27 cellular contexts compared by ENCODE assay signal in genomic region chr2:161677634-161678033, GRCh38. TPM values are rescaled to one million over a fixed set of nuclear protein-coding genes. Genes with fewer than 3 reads are reported as not detected.
DNase-seq lines count a peak whose midpoint lies in the region; ATAC-seq, FAIRE-seq and TF ChIP-seq lines count a peak whose summit lies in the region.
"Had no signal": no experiment of that assay in that cellular context is flagged by ENCODE, and none has a peak within 500 bp of the region (broad histone marks: within the 10 kb centered on the region; RNA-seq: fewer than 3 reads in every experiment).

No MANE protein-coding gene starts in this region.

- no peak for ATAC-seq in HepG2
- ATAC-seq in right lobe of liver = no peak
- peak; percentile 68 for ATAC-seq in stimulated activated effector memory CD8-positive, alpha-beta T cell treated with anti-CD3 and anti-CD28 coated beads, Interleukin-12 subunit alpha, Interleukin-12 subunit beta, amount 100 ng/mL, for 72 hours
- ATAC-seq: A549, GM12878, HCT116 had no signal

- no peaks in the 10 kb centered on the region for H3K9me3 Mint-ChIP-seq in stimulated activated effector memory CD8-positive, alpha-beta T cell treated with anti-CD3 and anti-CD28 coated beads, Interleukin-12 subunit alpha, Interleukin-12 subunit beta, amount 100 ng/mL, for 72 hours
- H3K9me3 Mint-ChIP-seq: CD4-positive, alpha-beta T cell; CD8-positive, alpha-beta memory T cell; GM23338; H9 had no signal

- CTCF ChIA-PET in HepG2 (lab: Yijun Ruan, JAX; ENCODE audit: low intra/inter-chr PET ratio, low total read pairs) = no interaction called here

- no peak overlapping the region for H3K9ac ChIP-seq in HepG2 (ENCODE audit: insufficient read depth, low read depth, low read length)
- H3K9ac ChIP-seq: BLaER1 treated with 17β-estradiol and CSF1 and Interleukin-3, amounts not matched to agents 10 nM and 100 nM had no signal

- POLR2A ChIA-PET in HepG2 (lab: Yijun Ruan, JAX) = no interaction called here

- TF ChIP-seq EP300 in HepG2 (IDR thresholded peaks at IDR 0.05; ENCODE audit: low read depth in 2 of 2, low read length in 2 of 2) = no peak
- TF ChIP-seq EP300 in HepG2 (CRISPR knock-in tag; IDR thresholded peaks at IDR 0.05; ENCODE audit: borderline replicate concordance) = no peak

- no peaks in the 10 kb centered on the region for H3K4me1 Mint-ChIP-seq in stimulated activated effector memory CD8-positive, alpha-beta T cell treated with anti-CD3 and anti-CD28 coated beads, Interleukin-12 subunit alpha, Interleukin-12 subunit beta, amount 100 ng/mL, for 72 hours
- H3K4me1 Mint-ChIP-seq: CD14-positive monocyte; CD8-positive, alpha-beta memory T cell had no signal

- no peak for TF ChIP-seq CTCF in HepG2 (CRISPR knock-in tag; IDR thresholded peaks at IDR 0.05)
- no peak for TF ChIP-seq CTCF in right lobe of liver (IDR thresholded peaks at IDR 0.05)
- TF ChIP-seq CTCF in VCaP (conservative IDR thresholded peaks at IDR 0.05) = no peak
- no peak for TF ChIP-seq CTCF in bronchial epithelial cell (IDR thresholded peaks at IDR 0.05; ENCODE audit: insufficient read depth, low read length, severe bottlenecking)

- TF ChIP-seq POLR2A in HepG2 (IDR thresholded peaks at IDR 0.05; ENCODE audit: insufficient read depth in 1 of 2, low read depth in 2 of 2, low read length in 2 of 2) (no peak), right lobe of liver (IDR thresholded peaks at IDR 0.05) (no peak)

- no peak overlapping the region for H3K27ac Mint-ChIP-seq in stimulated activated effector memory CD8-positive, alpha-beta T cell treated with anti-CD3 and anti-CD28 coated beads, Interleukin-12 subunit alpha, Interleukin-12 subunit beta, amount 100 ng/mL, for 72 hours
- H3K27ac Mint-ChIP-seq: CD14-positive monocyte; CD4-positive, alpha-beta T cell; CD8-positive, alpha-beta memory T cell had no signal

- no peak for TF ChIP-seq RAD21 in HepG2 (CRISPR knock-in tag; IDR thresholded peaks at IDR 0.05)

- no peak overlapping the region for H3K4me2 ChIP-seq in HepG2 (ENCODE audit: low read depth, low read length)
- H3K4me2 ChIP-seq: A549; BLaER1 treated with 17β-estradiol and CSF1 and Interleukin-3, amounts not matched to agents 10 nM and 100 nM; GM23338 had no signal

- BruUV-seq in HepG2 (replicated peaks; lab: Mats Ljungman, UMichigan) = no TSS peak

- no peak overlapping the region for H2AFZ ChIP-seq in HepG2 (ENCODE audit: low read length)
- H2AFZ ChIP-seq: GM23338 had no signal

- FAIRE-seq in HepG2 (lab: Jason Lieb, UNC) (no peak), bronchial epithelial cell (lab: Jason Lieb, UNC) (no peak)
- FAIRE-seq: A549, D721Med, GM12878, GM19239 had no signal

- H3K36me3 Mint-ChIP-seq in stimulated activated effector memory CD8-positive, alpha-beta T cell treated with anti-CD3 and anti-CD28 coated beads, Interleukin-12 subunit alpha, Interleukin-12 subunit beta, amount 100 ng/mL, for 72 hours = no peaks in the 10 kb centered on the region
- H3K36me3 Mint-ChIP-seq: CD14-positive monocyte; CD8-positive, alpha-beta memory T cell had no signal

- H3K27me3 ChIP-seq in HepG2 (ENCODE audit: control insufficient read depth in 1 of 2, insufficient read depth in 2 of 2, low read length in 2 of 2) = no peaks in the 10 kb centered on the region
- H3K27me3 ChIP-seq in right lobe of liver = no peaks in the 10 kb centered on the region
- peaks cover 1% of the 10 kb centered on the region for H3K27me3 ChIP-seq in bronchial epithelial cell (ENCODE audit: control insufficient read depth, insufficient read depth, low read length)
- H3K27me3 ChIP-seq: BE2C; BLaER1 treated with 17β-estradiol and CSF1 and Interleukin-3, amounts not matched to agents 10 nM and 100 nM had no signal

- DNase-seq in HepG2 (ENCODE audit: low spot score) (no peak), right lobe of liver (no peak), bronchial epithelial cell (ENCODE audit: low read depth) (peak; percentile 15), HUDEP-2 (lab: John Stamatoyannopoulos, UW; ENCODE audit: unreplicated experiment in 76 of 76) (no peak), cerebellar nuclear complex (lab: John Stamatoyannopoulos, UW) (no peak), kidney glomerular epithelial cell (lab: John Stamatoyannopoulos, UW) (no peak)
- no peak for DNase-seq in stimulated activated effector memory CD8-positive, alpha-beta T cell treated with anti-CD3 and anti-CD28 coated beads, Interleukin-12 subunit alpha, Interleukin-12 subunit beta, amount 100 ng/mL, for 72 hours (ENCODE audit: low spot score in 2 of 2)
- DNase-seq: 8988T; ACHN; AML-193; BE2C; CD4-positive, alpha-beta T cell; CD8-positive, alpha-beta memory T cell; DMS 273 treated with DMSO at 0.1 percent for 48 hours; DMS79; EL; GDM1 had no signal

- H3K4me3 Mint-ChIP-seq in stimulated activated effector memory CD8-positive, alpha-beta T cell treated with anti-CD3 and anti-CD28 coated beads, Interleukin-12 subunit alpha, Interleukin-12 subunit beta, amount 100 ng/mL, for 72 hours = no peak overlapping the region
- H3K4me3 Mint-ChIP-seq: CD14-positive monocyte; CD4-positive, alpha-beta T cell; CD8-positive, alpha-beta memory T cell; GM23338 had no signal

- in situ Hi-C loops in HepG2 (cut with HindIII; ENCODE audit: extremely low pct_ligation_motif_present, low pct_unique_long_range_greater_than_20kb) = no loop called here

- no peaks in the 10 kb centered on the region for H3K79me2 ChIP-seq in HepG2 (ENCODE audit: insufficient read depth, low read length)

- WGBS in HepG2 (ENCODE audit: low lambda C conversion rate) = under 1% methylated on average over 3 of the region's 3 CpGs
- 28% methylated on average over 3 of the region's 3 CpGs for WGBS in right lobe of liver (ENCODE audit: insufficient coverage, low coverage, low lambda C conversion rate, missing lambda C conversion rate)

- no peaks in the 10 kb centered on the region for H3K4me1 ChIP-seq in HepG2 (ENCODE audit: insufficient read depth, low read length)
- no peaks in the 10 kb centered on the region for H3K4me1 ChIP-seq in right lobe of liver
- H3K4me1 ChIP-seq: A549; BE2C; BLaER1 treated with 17β-estradiol and CSF1 and Interleukin-3, amounts not matched to agents 10 nM and 100 nM had no signal

- no peaks in the 10 kb centered on the region for H3K36me3 ChIP-seq in HepG2 (replicated peaks in 1 of 2; ENCODE audit: control insufficient read depth in 1 of 2, insufficient read depth in 2 of 2, low read length in 2 of 2)
- no peaks in the 10 kb centered on the region for H3K36me3 ChIP-seq in right lobe of liver
- H3K36me3 ChIP-seq in bronchial epithelial cell (ENCODE audit: control insufficient read depth, insufficient read depth, low read length) = no peaks in the 10 kb centered on the region
- H3K36me3 ChIP-seq: BE2C; BLaER1 treated with 17β-estradiol and CSF1 and Interleukin-3, amounts not matched to agents 10 nM and 100 nM had no signal

- intact Hi-C loops in HepG2 (cut with micrococcal nuclease; ENCODE audit: unreplicated experiment) (no loop called here), right lobe of liver (cut with DNase I) (no loop called here)

- H3K4me3 ChIP-seq in HepG2 (replicated peaks in 1 of 3; ENCODE audit: insufficient read depth in 1 of 3, low read depth in 2 of 3, low read length in 3 of 3) (no peak overlapping the region), right lobe of liver (no peak overlapping the region), bronchial epithelial cell (ENCODE audit: low read depth, low read length) (no peak overlapping the region)
- H3K4me3 ChIP-seq: A549; BLaER1 treated with 17β-estradiol and CSF1 and Interleukin-3, amounts not matched to agents 10 nM and 100 nM; GM12878; GM23338 had no signal

- H3K9me3 ChIP-seq in HepG2 (ENCODE audit: low read length) (no peaks in the 10 kb centered on the region), right lobe of liver (no peaks in the 10 kb centered on the region)
- H3K9me3 ChIP-seq: A549; BE2C; BLaER1 treated with 17β-estradiol and CSF1 and Interleukin-3, amounts not matched to agents 10 nM and 100 nM had no signal

- H3K27ac ChIP-seq in HepG2 (ENCODE audit: extremely low read length, insufficient read depth, low read length) (no peak overlapping the region), right lobe of liver (no peak overlapping the region), VCaP (peak overlapping the region; percentile 25; the same call in 1 of the 2 replicates)
- H3K27ac ChIP-seq: A549; BLaER1 treated with 17β-estradiol and CSF1 and Interleukin-3, amounts not matched to agents 10 nM and 100 nM had no signal

- no peaks in the 10 kb centered on the region for H4K20me1 ChIP-seq in HepG2 (ENCODE audit: insufficient read depth, low read length)
- H4K20me1 ChIP-seq: BLaER1 treated with 17β-estradiol and CSF1 and Interleukin-3, amounts not matched to agents 10 nM and 100 nM had no signal

TF ChIP-seq in HepG2, 621 proteins besides CTCF, POLR2A, EP300 and RAD21 (continues in another document):
- no peak for TF ChIP-seq MATR3 (CRISPR knock-in tag; IDR thresholded peaks at IDR 0.05)

RNA-seq across cellular contexts. Expression of gene SLC4A10, which starts 53.4 kb away (rescaled TPM):
- total RNA-seq in HepG2 (2016; rRNA removed; fragmentation: Illumina TruSeq; extraction: Trizol) = not detected in 2 replicates
- total RNA-seq in HepG2 (2016; cell fraction: cytosol; rRNA removed; fragmentation: Illumina TruSeq; extraction: Trizol; ENCODE audit: low read depth) = not detected in 2 replicates
- total RNA-seq in HepG2 (2016; cell fraction: insoluble cytoplasmic fraction; rRNA removed; fragmentation: Illumina TruSeq; extraction: Trizol) = not detected in 2 replicates
- total RNA-seq in HepG2 (2016; cell fraction: membrane; rRNA removed; fragmentation: Illumina TruSeq; extraction: Trizol) = not detected in 2 replicates
- not detected in 2 replicates for total RNA-seq in HepG2 (2016; cell fraction: nucleus; rRNA removed; fragmentation: Illumina TruSeq; extraction: Trizol)
- not detected in 2 replicates for polyA plus RNA-seq in HepG2 (2011; rRNA removed)
- not detected in 2 replicates for polyA plus RNA-seq in HepG2 (2011; cell fraction: cytosol; rRNA removed)
- not detected in 2 replicates for polyA plus RNA-seq in HepG2 (2011; cell fraction: nucleus; rRNA removed)
- polyA plus RNA-seq in HepG2 (2012) = not detected in 2 replicates
- not detected in 2 replicates for polyA plus RNA-seq in HepG2 (2016; cell fraction: cytosol; fragmentation: Illumina TruSeq; extraction: Trizol; ENCODE audit: low read depth)
- polyA plus RNA-seq in HepG2 (2016; cell fraction: insoluble cytoplasmic fraction; fragmentation: Illumina TruSeq; extraction: Trizol; ENCODE audit: low read depth) = not detected in 2 replicates
- not detected in 2 replicates for polyA plus RNA-seq in HepG2 (2016; cell fraction: membrane; fragmentation: Illumina TruSeq; extraction: Trizol; ENCODE audit: low read depth)
- polyA plus RNA-seq in HepG2 (2016; cell fraction: nucleus; fragmentation: Illumina TruSeq; extraction: Trizol; ENCODE audit: insufficient read depth, low read depth) = not detected in 2 replicates
- polyA minus RNA-seq in HepG2 (2011; rRNA and poly(A)+ RNA removed; ENCODE audit: low replicate concordance) = not detected in 2 replicates
- polyA minus RNA-seq in HepG2 (2011; cell fraction: cytosol; rRNA and poly(A)+ RNA removed) = not detected in 2 replicates
- polyA minus RNA-seq in HepG2 (2011; cell fraction: nucleus; rRNA and poly(A)+ RNA removed) = not detected in 2 replicates
- under 1 TPM in 4 of 6 experiments, not detected in 2; 0.09 to 0.20 (median 0.12) TPM for total RNA-seq in right lobe of liver
- not detected in 2 replicates for total RNA-seq in bronchial epithelial cell
- total RNA-seq: GM12878 had no signal
- polyA plus RNA-seq: CD14-positive monocyte had no signal
